Comparison of ENCODE assay signal across 9 cellular contexts in genomic region chr10:64115913-64116643, GRCh38.
DNase-seq lines count a peak whose midpoint lies in the region; ATAC-seq and TF ChIP-seq lines count a peak whose summit lies in the region.
"Had no signal": no experiment of that assay in that cellular context is flagged by ENCODE, and none has a peak within 500 bp of the region (broad histone marks: within the 10 kb centered on the region; RNA-seq: fewer than 3 reads in every experiment).

No MANE protein-coding gene starts in this region.

- no peak overlapping the region for H3K27ac ChIP-seq in left lung
- no peak overlapping the region for H3K27ac ChIP-seq in CD4-positive, alpha-beta T cell (ENCODE audit: low read depth, low read length)

- no peak overlapping the region for H3K4me3 ChIP-seq in left lung

- peaks cover 14% of the 10 kb centered on the region for H3K36me3 Mint-ChIP-seq in WTC11
- H3K36me3 Mint-ChIP-seq in CD4-positive, alpha-beta T cell (ENCODE audit: low read depth): no peaks in the 10 kb centered on the region

- POLR2A ChIA-PET in WTC11 (lab: Charles Lee): no interaction called here
- POLR2A ChIA-PET in CD4-positive, alpha-beta T cell (lab: Charles Lee): no interaction called here

- intact Hi-C loops in left lung (cut with DNase I): no loop called here
- intact Hi-C loops in CD4-positive, alpha-beta T cell (cut with DNase I, micrococcal nuclease): no loop called here

- peak overlapping the region; percentile 48; the same call in 1 of the 2 replicates for H3K27ac Mint-ChIP-seq in WTC11
- H3K27ac Mint-ChIP-seq in CD4-positive, alpha-beta T cell: no peak overlapping the region

- peak; percentile 43 for ATAC-seq in HG02642 (IDR thresholded peaks at IDR 0.05; ENCODE audit: poor library complexity, unreplicated experiment)
- ATAC-seq in WTC11: peak; percentile 79
- ATAC-seq in left lung: peak; percentile 33
- ATAC-seq in CD4-positive, alpha-beta T cell (ENCODE audit: poor library complexity): no peak
- ATAC-seq in HG03025 (IDR thresholded peaks at IDR 0.05; ENCODE audit: low FRiP score, unreplicated experiment): no peak

- DNase-seq in DMS114 treated with DMSO at 0.1 percent for 48 hours (lab: John Stamatoyannopoulos, UW; ENCODE audit: unreplicated experiment): peak; percentile 19
- peak; percentile 56 for DNase-seq in WTC11 (ENCODE audit: low spot score)
- no peak for DNase-seq in left lung
- DNase-seq in stimulated activated CD4-positive, alpha-beta T cell treated with anti-CD3 and anti-CD28 coated beads, Interleukin-12 subunit alpha, Interleukin-12 subunit beta, amount 100 ng/mL, for 4 hours: no peak
- DNase-seq in CD4-positive, alpha-beta T cell: no peak
- no peak for DNase-seq in stimulated activated CD8-positive, alpha-beta memory T cell treated with anti-CD3 and anti-CD28 coated beads, Interleukin-4, amount 100 ng/mL, for 48 hours
- DNase-seq: stimulated activated naive CD4-positive, alpha-beta T cell treated with Interleukin-2 at 50 U/mL for 16 hours had no signal

- no peaks in the 10 kb centered on the region for H3K27me3 Mint-ChIP-seq in WTC11 (ENCODE audit: low read depth)
- peaks cover 4% of the 10 kb centered on the region for H3K27me3 Mint-ChIP-seq in CD4-positive, alpha-beta T cell

- H3K4me1 Mint-ChIP-seq in WTC11: peaks cover 63% of the 10 kb centered on the region
- peaks cover 7% of the 10 kb centered on the region for H3K4me1 Mint-ChIP-seq in CD4-positive, alpha-beta T cell (ENCODE audit: low read depth)

- CTCF ChIA-PET in WTC11 (lab: Charles Lee): interaction anchor here (0.6 to 3.0 kb wide), 15 partner anchors 12 to 533 kb away, joined by 3 to 13 read pairs (median 4); no protein-coding TSS in a partner anchor
- CTCF ChIA-PET in CD4-positive, alpha-beta T cell (lab: Charles Lee): no interaction called here

- no peak overlapping the region for H3K4me3 Mint-ChIP-seq in WTC11
- H3K4me3 Mint-ChIP-seq in CD4-positive, alpha-beta T cell: no peak overlapping the region

- no peaks in the 10 kb centered on the region for H3K4me1 ChIP-seq in left lung

- no peaks in the 10 kb centered on the region for H3K9me3 ChIP-seq in left lung
- no peaks in the 10 kb centered on the region for H3K9me3 ChIP-seq in CD4-positive, alpha-beta T cell (ENCODE audit: control insufficient read depth, low read length)

- H3K9me3 Mint-ChIP-seq in WTC11: peaks cover 17% of the 10 kb centered on the region
- H3K9me3 Mint-ChIP-seq in CD4-positive, alpha-beta T cell: no peaks in the 10 kb centered on the region

- no peaks in the 10 kb centered on the region for H3K36me3 ChIP-seq in left lung

- TF ChIP-seq CTCF in WTC11 (IDR thresholded peaks at IDR 0.05) (peak; percentile 9; the same call in 1 of the 2 replicates), left lung (IDR thresholded peaks at IDR 0.05) (peak in 1 of 2 donors; percentile 39)
- no peak for TF ChIP-seq CTCF in CD4-positive, alpha-beta T cell (IDR thresholded peaks at IDR 0.05)

- H3K27me3 ChIP-seq in left lung: no peaks in the 10 kb centered on the region
- no peaks in the 10 kb centered on the region for H3K27me3 ChIP-seq in CD4-positive, alpha-beta T cell (ENCODE audit: control insufficient read depth, insufficient read depth, low read length)

TF ChIP-seq in WTC11, 78 proteins besides CTCF, POLR2A, EP300 and RAD21:
- TF ChIP-seq E2F4 (CRISPR knock-in tag; IDR thresholded peaks at IDR 0.05; ENCODE audit: borderline replicate concordance, low read depth) (no peak), PRDM15 (CRISPR knock-in tag; IDR thresholded peaks at IDR 0.05) (peak; percentile 79)

Comparison
In these comparisons a context has a peak if more than half of its experiments do, and no peak if none do; other contexts are left out.
1. DNase-seq: peak in DMS114 treated with DMSO at 0.1 percent for 48 hours (single experiment) and WTC11 (single experiment); none in left lung (0 of 2), stimulated activated CD4-positive, alpha-beta T cell treated with anti-CD3 and anti-CD28 coated beads, Interleukin-12 subunit alpha, Interleukin-12 subunit beta, amount 100 ng/mL, for 4 hours (single experiment), CD4-positive, alpha-beta T cell (0 of 10) and stimulated activated CD8-positive, alpha-beta memory T cell treated with anti-CD3 and anti-CD28 coated beads, Interleukin-4, amount 100 ng/mL, for 48 hours (single experiment).
2. ATAC-seq: peak in HG02642 (single experiment), WTC11 (single experiment) and left lung (single experiment); none in CD4-positive, alpha-beta T cell (single experiment) and HG03025 (single experiment).